In genomic region chr5:139251695-139252288, GRCh38 we compare ENCODE assay signal across 25 cellular contexts. TPM values are rescaled to one million over a fixed set of nuclear protein-coding genes. Genes with fewer than 3 reads are reported as not detected.
DNase-seq lines count a peak whose midpoint lies in the region; ATAC-seq and TF ChIP-seq lines count a peak whose summit lies in the region.
"Had no signal": no experiment of that assay in that cellular context is flagged by ENCODE, and none has a peak within 500 bp of the region (broad histone marks: within the 10 kb centered on the region; RNA-seq: fewer than 3 reads in every experiment).

No MANE protein-coding gene starts in this region.

- ATAC-seq in GM23338 (no peak), WTC11 (no peak), HG02885 (IDR thresholded peaks at IDR 0.05; ENCODE audit: poor library complexity, unreplicated experiment) (no peak)
- ATAC-seq: left ventricle myocardium superior; naive thymus-derived CD8-positive, alpha-beta T cell had no signal

- H3K9ac ChIP-seq in neuronal stem cell (ENCODE audit: low read depth, low read length, poor library complexity), result no peak overlapping the region
- H3K9ac ChIP-seq: BLaER1 treated with 17β-estradiol and CSF1 and Interleukin-3, amounts not matched to agents 10 nM and 100 nM had no signal

- H3K4me1 Mint-ChIP-seq in GM23338, result peaks cover 5% of the 10 kb centered on the region
- H3K4me1 Mint-ChIP-seq in WTC11, result peaks cover 4% of the 10 kb centered on the region

- H4K91ac ChIP-seq in neuronal stem cell (ENCODE audit: low read depth, low read length, poor library complexity), result no peak overlapping the region

- no peak overlapping the region for H3K14ac ChIP-seq in neuronal stem cell (ENCODE audit: low read length)

- no peak overlapping the region for H3K23ac ChIP-seq in neuronal stem cell (ENCODE audit: low read depth, low read length, poor library complexity)

- TF ChIP-seq CTCF in AG10803 (conservative IDR thresholded peaks at IDR 0.05; ENCODE audit: low read length) (no peak), GM23338 (conservative IDR thresholded peaks at IDR 0.05; ENCODE audit: low read depth in 2 of 2) (no peak), WTC11 (IDR thresholded peaks at IDR 0.05) (no peak), WERI-Rb-1 (IDR thresholded peaks at IDR 0.05; ENCODE audit: low read depth, low read length) (no peak)

- WGBS in neuronal stem cell (ENCODE audit: extremely low coverage in 2 of 2, insufficient read length in 2 of 2, insufficient replicate concordance in 1 of 2), 2 donors, result no CpG with 5 or more reads among the region's 4 CpGs

- no peaks in the 10 kb centered on the region for H3K9me3 Mint-ChIP-seq in GM23338
- no peaks in the 10 kb centered on the region for H3K9me3 Mint-ChIP-seq in WTC11
- H3K9me3 Mint-ChIP-seq: activated B cell treated with CpG ODN at 0.5 μM for 24 hours; activated naive CD8-positive, alpha-beta T cell treated with anti-CD3 and anti-CD28 coated beads, Interleukin-2, amount 10 ng/mL, durations not matched to agents 7 days and 5 days; mesothelial cell of epicardium; naive thymus-derived CD8-positive, alpha-beta T cell had no signal

- H2BK15ac ChIP-seq in neuronal stem cell (ENCODE audit: low read length), result no peak overlapping the region

- H3K27me3 ChIP-seq in GM23338 (ENCODE audit: insufficient read depth), result no peaks in the 10 kb centered on the region
- no peaks in the 10 kb centered on the region for H3K27me3 ChIP-seq in neuronal stem cell (ENCODE audit: control insufficient read depth in 3 of 3, insufficient read depth in 3 of 3, low read depth in 1 of 3, low read length in 3 of 3)
- H3K27me3 ChIP-seq in WERI-Rb-1 (ENCODE audit: insufficient read depth, low read depth, severe bottlenecking), result no peaks in the 10 kb centered on the region
- H3K27me3 ChIP-seq: BLaER1 treated with 17β-estradiol and CSF1 and Interleukin-3, amounts not matched to agents 10 nM and 100 nM; SJCRH30; tibial artery had no signal

- H3K9me2 ChIP-seq in GM23338 (ENCODE audit: insufficient read depth), result no peaks in the 10 kb centered on the region

- no peak overlapping the region for H2AK5ac ChIP-seq in neuronal stem cell (ENCODE audit: low read depth, low read length)

- no peaks in the 10 kb centered on the region for H3F3A ChIP-seq in GM23338 (replicated peaks; ENCODE audit: low read depth)

- H2BK120ac ChIP-seq in neuronal stem cell (ENCODE audit: low read depth, low read length), result no peak overlapping the region

- H3K9me3 ChIP-seq in neuronal stem cell (replicated peaks in 1 of 2; ENCODE audit: control insufficient read depth in 2 of 2, insufficient read depth in 1 of 2, low read depth in 1 of 2, low read length in 2 of 2) (no peaks in the 10 kb centered on the region), WERI-Rb-1 (ENCODE audit: severe bottlenecking) (no peaks in the 10 kb centered on the region)
- H3K9me3 ChIP-seq: BLaER1 treated with 17β-estradiol and CSF1 and Interleukin-3, amounts not matched to agents 10 nM and 100 nM; Caco-2; SJCRH30; tibial artery had no signal

- CTCF ChIA-PET in WTC11 (lab: Charles Lee), result interaction anchor here (0.8 to 1.4 kb wide), 6 partner anchors 10 to 704 kb away, joined by 3 to 8 read pairs (median 3); no protein-coding TSS in a partner anchor

- peaks cover 1% of the 10 kb centered on the region; the same call in 1 of the 2 replicates for H3K4me1 ChIP-seq in GM23338 (ENCODE audit: insufficient read depth)
- peaks cover 0 to 2% of the 10 kb centered on the region in 2 donors for H3K4me1 ChIP-seq in neuronal stem cell (ENCODE audit: control insufficient read depth in 2 of 2, insufficient read depth in 1 of 2, low read depth in 1 of 2, low read length in 2 of 2)
- H3K4me1 ChIP-seq: Caco-2, SJCRH30, tibial artery had no signal

- H3K79me2 ChIP-seq in GM23338 (replicated peaks; ENCODE audit: insufficient read depth), result no peaks in the 10 kb centered on the region

- no peak overlapping the region for H3K27ac ChIP-seq in GM23338 (ENCODE audit: low read depth)
- H3K27ac ChIP-seq in neuronal stem cell (replicated peaks; ENCODE audit: low read length), result no peak overlapping the region
- no peak overlapping the region for H3K27ac ChIP-seq in WERI-Rb-1
- H3K27ac ChIP-seq: BLaER1 treated with 17β-estradiol and CSF1 and Interleukin-3, amounts not matched to agents 10 nM and 100 nM; SJCRH30; tibial artery had no signal

- H3K18ac ChIP-seq in neuronal stem cell (ENCODE audit: low read length), result no peak overlapping the region

- peaks cover 6% of the 10 kb centered on the region for H3K27me3 Mint-ChIP-seq in GM23338 (ENCODE audit: insufficient read depth, low read depth, poor library complexity)
- H3K27me3 Mint-ChIP-seq in WTC11 (ENCODE audit: low read depth), result no peaks in the 10 kb centered on the region
- H3K27me3 Mint-ChIP-seq: activated B cell treated with CpG ODN at 0.5 μM for 24 hours; activated naive CD8-positive, alpha-beta T cell treated with anti-CD3 and anti-CD28 coated beads, Interleukin-2, amount 10 ng/mL, durations not matched to agents 7 days and 5 days; naive thymus-derived CD8-positive, alpha-beta T cell had no signal

- H3K4me2 ChIP-seq in GM23338 (no peak overlapping the region), neuronal stem cell (ENCODE audit: insufficient read depth, low read length, poor library complexity, severe bottlenecking) (no peak overlapping the region)

- POLR2A ChIA-PET in WTC11 (lab: Charles Lee), result no interaction called here

- H2AFZ ChIP-seq in GM23338 (peak overlapping the region; percentile 88), neuronal stem cell (ENCODE audit: low read length) (peak overlapping the region; percentile 45)

- DNase-seq in AG10803 (ENCODE audit: low read depth) (peak; percentile 58), GM23338 (ENCODE audit: low spot score) (no peak), WTC11 (ENCODE audit: low spot score) (no peak), neuronal stem cell (ENCODE audit: low spot score) (no peak), WERI-Rb-1 (no peak), epidermal melanocyte (ENCODE audit: insufficient read length, low spot score) (no peak)
- no peak for DNase-seq in activated CD4-positive, alpha-beta T cell treated with anti-CD3 and anti-CD28 coated beads for 1 hour
- DNase-seq: activated B cell treated with CpG ODN at 0.5 μM for 24 hours; activated effector memory CD4-positive, alpha-beta T cell treated with Interleukin-2 at 50 U/mL for 16 hours; Caco-2; caudate nucleus; GF-D8; GOT3; left ventricle myocardium superior; NCI-H1105; NCI-H1930; NCI-H524 treated with DMSO at 0.1 percent for 48 hours; SJCRH30; T1000; tibial artery had no signal

- H4K20me1 ChIP-seq in GM23338 (replicated peaks; ENCODE audit: insufficient read depth), result no peaks in the 10 kb centered on the region
- H4K20me1 ChIP-seq: BLaER1 treated with 17β-estradiol and CSF1 and Interleukin-3, amounts not matched to agents 10 nM and 100 nM had no signal

- H2BK5ac ChIP-seq in neuronal stem cell (ENCODE audit: low read length), result no peak overlapping the region

- no peaks in the 10 kb centered on the region for H3K79me1 ChIP-seq in neuronal stem cell (ENCODE audit: low read depth, low read length)

- no peaks in the 10 kb centered on the region for H3K36me3 Mint-ChIP-seq in GM23338 (ENCODE audit: low read depth)
- no peaks in the 10 kb centered on the region for H3K36me3 Mint-ChIP-seq in WTC11
- H3K36me3 Mint-ChIP-seq: activated naive CD8-positive, alpha-beta T cell treated with anti-CD3 and anti-CD28 coated beads, Interleukin-2, amount 10 ng/mL, durations not matched to agents 7 days and 5 days; mesothelial cell of epicardium; naive thymus-derived CD8-positive, alpha-beta T cell had no signal

- no peak overlapping the region for H3K4me3 Mint-ChIP-seq in GM23338
- no peak overlapping the region for H3K4me3 Mint-ChIP-seq in WTC11
- H3K4me3 Mint-ChIP-seq: activated B cell treated with CpG ODN at 0.5 μM for 24 hours; activated naive CD8-positive, alpha-beta T cell treated with anti-CD3 and anti-CD28 coated beads, Interleukin-2, amount 10 ng/mL, durations not matched to agents 7 days and 5 days; mesothelial cell of epicardium; naive thymus-derived CD8-positive, alpha-beta T cell had no signal

- H3K4me3 ChIP-seq in AG10803 (ENCODE audit: low read length) (no peak overlapping the region), GM23338 (no peak overlapping the region), neuronal stem cell (ENCODE audit: low read length in 2 of 2) (no peak overlapping the region), WERI-Rb-1 (ENCODE audit: low read depth, low read length) (no peak overlapping the region)
- H3K4me3 ChIP-seq: BLaER1 treated with 17β-estradiol and CSF1 and Interleukin-3, amounts not matched to agents 10 nM and 100 nM; SJCRH30; tibial artery had no signal

- H3K4ac ChIP-seq in neuronal stem cell (ENCODE audit: low read length), result no peak overlapping the region

- no peaks in the 10 kb centered on the region for H3K36me3 ChIP-seq in GM23338 (ENCODE audit: insufficient read depth)
- H3K36me3 ChIP-seq in neuronal stem cell (replicated peaks in 1 of 2; ENCODE audit: control insufficient read depth in 2 of 2, insufficient read depth in 2 of 2, low read length in 2 of 2), result no peaks in the 10 kb centered on the region
- H3K36me3 ChIP-seq in WERI-Rb-1, result no peaks in the 10 kb centered on the region
- H3K36me3 ChIP-seq: BLaER1 treated with 17β-estradiol and CSF1 and Interleukin-3, amounts not matched to agents 10 nM and 100 nM; SJCRH30; tibial artery had no signal

- H3K27ac Mint-ChIP-seq in GM23338 (no peak overlapping the region), WTC11 (peak overlapping the region; percentile 11; the same call in 1 of the 2 replicates)
- H3K27ac Mint-ChIP-seq: activated B cell treated with CpG ODN at 0.5 μM for 24 hours, mesothelial cell of epicardium had no signal

- H2BK12ac ChIP-seq in neuronal stem cell (ENCODE audit: low read length), result no peak overlapping the region

- H4K8ac ChIP-seq in neuronal stem cell (ENCODE audit: low read depth, low read length), result no peak overlapping the region

TF ChIP-seq in WTC11, 78 proteins besides CTCF, POLR2A, EP300 and RAD21:
- no peak for TF ChIP-seq CREM (CRISPR knock-in tag; IDR thresholded peaks at IDR 0.05)

RNA-seq across cellular contexts. Expression of gene MATR3, which starts 41.7 kb away (rescaled TPM):
- 506 and 546 TPM in 2 replicates for total RNA-seq in GM23338 (2014; rRNA removed; shearing (Covaris generic))
- 226 and 278 TPM in 2 replicates for polyA plus RNA-seq in GM23338 (2016; fragmentation: Nextera tagmentation; extraction: Ambion mirVana)
- total RNA-seq in WTC11 (2021), result 228 to 290 TPM (median 233 TPM) in 3 replicates
- polyA plus RNA-seq in neuronal stem cell (2013, experiment 1 of 2), result 252 TPM
- 246 TPM for polyA plus RNA-seq in neuronal stem cell (2013, experiment 2 of 2)

RNA-seq across cellular contexts. Expression of gene SIL1, which starts 53.6 kb away (rescaled TPM):
- total RNA-seq in GM23338 (2014; rRNA removed; shearing (Covaris generic)), result 5.9 and 11.5 TPM in 2 replicates
- polyA plus RNA-seq in GM23338 (2016; fragmentation: Nextera tagmentation; extraction: Ambion mirVana), result 5.5 and 6.7 TPM in 2 replicates
- 10.7 to 14.0 TPM (median 10.7 TPM) in 3 replicates for total RNA-seq in WTC11 (2021)
- polyA plus RNA-seq in neuronal stem cell (2013, experiment 1 of 2), result 7.3 TPM
- 6.5 TPM for polyA plus RNA-seq in neuronal stem cell (2013, experiment 2 of 2)
